ENCODE assay signal across 8 cellular contexts in genomic region chr17:40598928-40599627, GRCh38. TPM values are rescaled to one million over a fixed set of nuclear protein-coding genes. Genes with fewer than 3 reads are reported as not detected.
DNase-seq lines count a peak whose midpoint lies in the region; ATAC-seq and TF ChIP-seq lines count a peak whose summit lies in the region.

No MANE protein-coding gene starts in this region.

- H3K36me3 Mint-ChIP-seq in MCF 10A (ENCODE audit: insufficient read depth, unreplicated experiment) = no peaks in the 10 kb centered on the region

- no peak overlapping the region for H3K27ac Mint-ChIP-seq in MCF 10A (ENCODE audit: low read depth, unreplicated experiment)

- no peaks in the 10 kb centered on the region for H3K4me1 Mint-ChIP-seq in MCF 10A (ENCODE audit: insufficient read depth, unreplicated experiment)

- CTCF ChIA-PET in MCF 10A (lab: Yijun Ruan, JAX) (no interaction called here), mammary epithelial cell (lab: Charles Lee; ENCODE audit: low non-redundant PET) (no interaction called here)

- peak; percentile 45 for ATAC-seq in HG03575 (IDR thresholded peaks at IDR 0.05; ENCODE audit: extremely low read depth, insufficient number of reproducible peaks, low FRiP score, unreplicated experiment)

- WGBS in mammary epithelial cell (ENCODE audit: low coverage, missing lambda C conversion rate) = 78% methylated on average over 15 of the region's 17 CpGs
- WGBS in thyroid gland, 2 donors = 38 to 42% methylated on average over 17 of the region's 17 CpGs

- POLR2A ChIA-PET in MCF 10A (lab: Yijun Ruan, JAX) = interaction anchor here (0.6 kb wide), 1 partner anchor 128 kb away, joined by 3 read pairs; no protein-coding TSS in a partner anchor

- TF ChIP-seq CTCF in MCF 10A (IDR thresholded peaks at IDR 0.05; ENCODE audit: unreplicated experiment) (no peak), mammary epithelial cell (conservative IDR thresholded peaks at IDR 0.05 in 1 of 2, IDR thresholded peaks at IDR 0.05 in 1 of 2; ENCODE audit: extremely low read depth in 1 of 2, insufficient read depth in 1 of 2, low read depth in 1 of 2, low read length in 2 of 2) (no peak), thyroid gland (IDR thresholded peaks at IDR 0.05) (no peak)

- intact Hi-C loops in MCF 10A (cut with micrococcal nuclease) = no loop called here
- intact Hi-C loops in mammary epithelial cell (cut with micrococcal nuclease) = no loop called here
- intact Hi-C loops in thyroid gland (cut with DNase I) = no loop called here

- H3K4me1 ChIP-seq in mammary epithelial cell (ENCODE audit: insufficient read depth, low read length) (no peaks in the 10 kb centered on the region), thyroid gland (peaks cover 6 to 31% of the 10 kb centered on the region in 2 donors), HAP-1 (no peaks in the 10 kb centered on the region)

- in situ Hi-C loops in mammary epithelial cell (cut with MboI; ENCODE audit: low sequenced_read_pairs in 2 of 2) (no loop called here), HAP-1 (cut with MboI; ENCODE audit: low sequenced_read_pairs) (no loop called here)

- no peak overlapping the region for H3K9ac ChIP-seq in mammary epithelial cell (ENCODE audit: insufficient read depth, low read length)

- no peaks in the 10 kb centered on the region for H4K20me1 ChIP-seq in mammary epithelial cell (ENCODE audit: insufficient read depth, low read length)

- H3K4me2 ChIP-seq in mammary epithelial cell (ENCODE audit: insufficient read depth, low read depth, low read length) = no peak overlapping the region

- H3K27me3 ChIP-seq in mammary epithelial cell (ENCODE audit: insufficient read depth, low read length) = no peaks in the 10 kb centered on the region
- no peaks in the 10 kb centered on the region for H3K27me3 ChIP-seq in thyroid gland
- H3K27me3 ChIP-seq in HAP-1 (ENCODE audit: low read depth) = no peaks in the 10 kb centered on the region

- no peak overlapping the region for H3K4me3 Mint-ChIP-seq in MCF 10A (ENCODE audit: unreplicated experiment)

- dilution Hi-C loops in mammary epithelial cell (cut with HindIII; ENCODE audit: low sequenced_read_pairs) = no loop called here

- no peak overlapping the region for H2AFZ ChIP-seq in mammary epithelial cell (ENCODE audit: low read depth, low read length)

- DNase-seq in MCF 10A (ENCODE audit: unreplicated experiment) (peak; percentile 16), mammary epithelial cell (no peak), left kidney (ENCODE audit: low read depth, low spot score) (peak; percentile 91), thyroid gland (peak; percentile 68 to 73), HAP-1 (ENCODE audit: low spot score in 2 of 2) (no peak), SKM-1 treated with dmso at 0.1 percent for 144 hours (lab: John Stamatoyannopoulos, UW; ENCODE audit: unreplicated experiment) (no peak)
- peak; percentile 72 to 75 for DNase-seq in activated T-cell treated with anti-CD3 and anti-CD28 coated beads, Interleukin-2, amount 50 U/mL, for 48 hours

- H3K9me3 ChIP-seq in mammary epithelial cell (replicated peaks; ENCODE audit: insufficient read depth, low read length) (no peaks in the 10 kb centered on the region), thyroid gland (no peaks in the 10 kb centered on the region), HAP-1 (no peaks in the 10 kb centered on the region)

- H3K4me3 ChIP-seq in mammary epithelial cell (replicated peaks in 1 of 3; ENCODE audit: insufficient read depth in 1 of 3, low read depth in 2 of 3, low read length in 3 of 3) (no peak overlapping the region), thyroid gland (replicated peaks in 1 of 3) (no peak overlapping the region), HAP-1 (no peak overlapping the region)

- no peak overlapping the region for H3K27ac ChIP-seq in mammary epithelial cell (ENCODE audit: insufficient read depth, low read depth, low read length)
- H3K27ac ChIP-seq in thyroid gland = peak overlapping the region; percentile 83 to 92 (median 85)

- TF ChIP-seq POLR2A in thyroid gland (IDR thresholded peaks at IDR 0.05) = peak in 1 of 2 donors; percentile 56

- H3K27me3 Mint-ChIP-seq in MCF 10A (ENCODE audit: insufficient read depth, unreplicated experiment) = no peaks in the 10 kb centered on the region

- no peaks in the 10 kb centered on the region for H3K79me2 ChIP-seq in mammary epithelial cell (ENCODE audit: insufficient read depth, low read length)

- no peaks in the 10 kb centered on the region for H3K36me3 ChIP-seq in mammary epithelial cell (ENCODE audit: insufficient read depth, low read length)
- H3K36me3 ChIP-seq in thyroid gland = no peaks in the 10 kb centered on the region
- H3K36me3 ChIP-seq in HAP-1 (replicated peaks) = no peaks in the 10 kb centered on the region

- BruUV-seq in MCF 10A (replicated peaks; lab: Mats Ljungman, UMichigan) (no TSS peak), mammary epithelial cell (replicated peaks; lab: Mats Ljungman, UMichigan) (no TSS peak)

- no peaks in the 10 kb centered on the region for H3K9me3 Mint-ChIP-seq in MCF 10A (ENCODE audit: unreplicated experiment)

RNA-seq across cellular contexts. Expression of gene CCR7, which starts 33.8 kb away (rescaled TPM):
- not detected in 2 replicates for total RNA-seq in MCF 10A (2022)
- under 1 TPM in 1 of 2 donors, not detected in 1; 0.17 TPM for total RNA-seq in mammary epithelial cell
- polyA plus RNA-seq in mammary epithelial cell = 0.20 TPM
- polyA minus RNA-seq in mammary epithelial cell = not detected
- total RNA-seq in thyroid gland = 1 to 10 TPM in 1 of 4 donors, under 1 TPM in 2, not detected in 1; 0.27 to 1.6 (median 0.93) TPM

RNA-seq across cellular contexts. Expression of gene SMARCE1, which starts 48.5 kb away (rescaled TPM):
- 120 and 128 TPM in 2 replicates for total RNA-seq in MCF 10A (2022)
- total RNA-seq in mammary epithelial cell = 10 to 100 TPM; 75.0 to 94.2 TPM
- 37.0 TPM for polyA plus RNA-seq in mammary epithelial cell
- polyA minus RNA-seq in mammary epithelial cell = 61.3 TPM
- total RNA-seq in thyroid gland = 100 to 1,000 TPM in 3 of 4 donors, 10 to 100 TPM in 1; 82.1 to 125 (median 108) TPM

Comparison
In these comparisons a context has a peak if more than half of its experiments do, and no peak if none do; other contexts are left out.
1. DNase-seq: peak in MCF 10A (single experiment), activated T-cell treated with anti-CD3 and anti-CD28 coated beads, Interleukin-2, amount 50 U/mL, for 48 hours (2 of 2), left kidney (single experiment) and thyroid gland (2 of 2); none in mammary epithelial cell (single experiment), HAP-1 (0 of 2) and SKM-1 treated with dmso at 0.1 percent for 144 hours (single experiment).